In genomic region chr10:23951841-23952240, GRCh38 we compare ENCODE assay signal across 25 cellular contexts.
"Had no signal": no experiment of that assay in that cellular context is flagged by ENCODE, and none has a peak within 500 bp of the region (broad histone marks: within the 10 kb centered on the region; RNA-seq: fewer than 3 reads in every experiment).

No MANE protein-coding gene starts in this region.

- H3K27ac ChIP-seq: left ventricle myocardium inferior, neural progenitor cell, neutrophil, parathyroid adenoma, psoas muscle, right atrium auricular region, right lobe of liver, tibial nerve, uterus had no signal

- H3K9me3 ChIP-seq: right lobe of liver, uterus had no signal

- H3K9ac ChIP-seq: neural progenitor cell, parathyroid adenoma had no signal

- H2AFZ ChIP-seq: neural progenitor cell, parathyroid adenoma had no signal

- H3K36me3 ChIP-seq: left ventricle myocardium inferior, neural progenitor cell, neutrophil, right atrium auricular region, right lobe of liver, tibial nerve, uterus had no signal

- ATAC-seq: natural killer cell; psoas muscle; right lobe of liver; stimulated activated memory B cell treated with anti-CD40 and anti-IgM and Interleukin-4, amounts not matched to agents 10 μg/mL and 1 μg/mL and 100 μg/mL, for 72 hours; stimulated activated naive CD8-positive, alpha-beta T cell treated with anti-CD3 and anti-CD28 coated beads, Interleukin-15, amount 100 ng/mL, for 72 hours had no signal

- H3K4me2 ChIP-seq: neural progenitor cell, smooth muscle cell had no signal

- DNase-seq: islet precursor cell; left ventricle myocardium inferior; mesendoderm; naive B cell; natural killer cell; nephron progenitor cell; occipital lobe; psoas muscle; right lobe of liver; stimulated activated CD4-positive, alpha-beta T cell treated with anti-CD3 and anti-CD28 coated beads, Interleukin-12 subunit alpha, Interleukin-12 subunit beta, amount 100 ng/mL, for 4 hours; stimulated activated CD4-positive, alpha-beta T cell treated with anti-CD3 and anti-CD28 coated beads, Interleukin-15, amount 100 ng/mL, for 24 hours; stimulated activated CD4-positive, alpha-beta T cell treated with anti-CD3 and anti-CD28 coated beads, Interleukin-4, amount 100 ng/mL, for 4 hours; stimulated activated CD8-positive, alpha-beta memory T cell treated with anti-CD3 and anti-CD28 coated beads, Interleukin-4, amount 100 ng/mL, for 48 hours; stimulated activated naive CD4-positive, alpha-beta T cell treated with Interleukin-2 at 50 U/mL for 16 hours; stimulated activated naive CD8-positive, alpha-beta T cell treated with anti-CD3 and anti-CD28 coated beads, Interleukin-15, amount 100 ng/mL, for 72 hours; substantia nigra; uterus had no signal

- H3K79me2 ChIP-seq: parathyroid adenoma had no signal

- H3K4me1 ChIP-seq: left ventricle myocardium inferior, neural progenitor cell, parathyroid adenoma, psoas muscle, right atrium auricular region, right lobe of liver, tibial nerve, uterus had no signal

- H3K27me3 ChIP-seq: neural progenitor cell, neutrophil, right atrium auricular region, right lobe of liver, tibial nerve, uterus had no signal

- H3K4me3 ChIP-seq: left ventricle myocardium inferior, lung, neural progenitor cell, psoas muscle, right atrium auricular region, right lobe of liver, smooth muscle cell, tibial nerve, uterus had no signal
